In the genomic region with DNA sequence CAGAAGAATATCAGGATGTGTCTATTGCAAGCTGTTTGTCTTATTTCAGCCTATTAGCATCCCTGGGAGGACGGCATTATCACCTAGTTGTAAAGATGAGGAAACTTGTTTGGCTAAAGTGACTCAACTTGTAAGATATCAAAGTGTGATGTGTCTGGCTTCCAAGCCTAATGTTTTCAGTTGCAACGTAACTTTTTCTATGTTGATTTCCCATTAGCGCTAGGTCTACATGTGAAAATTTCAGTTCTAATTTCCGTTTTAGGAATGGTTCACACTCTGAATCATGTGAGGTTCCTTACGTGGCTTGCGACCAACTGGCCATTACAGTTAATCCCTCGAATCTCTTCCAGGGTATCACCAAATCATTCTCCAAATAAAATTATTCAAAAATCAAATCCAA, we compare ENCODE assay signal across 17 cellular contexts. TPM values are rescaled to one million over a fixed set of nuclear protein-coding genes. Genes with fewer than 3 reads are reported as not detected.
A peak's percentile ranks its signal among the peaks of the same experiment; 100 is the strongest.
DNase-seq lines count a peak whose midpoint lies in the region; ATAC-seq, FAIRE-seq and TF ChIP-seq lines count a peak whose summit lies in the region.
"Had no signal": no experiment of that assay in that cellular context is flagged by ENCODE, and none has a peak within 500 bp of the region (broad histone marks: within the 10 kb centered on the region; RNA-seq: fewer than 3 reads in every experiment).

No MANE protein-coding gene starts in this region.

- POLR2A ChIA-PET in HepG2 (lab: Yijun Ruan, JAX): no interaction called here

- H3K36me3 ChIP-seq in HepG2 (replicated peaks in 1 of 2; ENCODE audit: control insufficient read depth in 1 of 2, insufficient read depth in 2 of 2, low read length in 2 of 2): no peaks in the 10 kb centered on the region
- H3K36me3 ChIP-seq: breast epithelium, transverse colon had no signal

- ATAC-seq in GM19324 (IDR thresholded peaks at IDR 0.05; ENCODE audit: low FRiP score, unreplicated experiment) (peak; percentile 41), HG02623 (IDR thresholded peaks at IDR 0.05; ENCODE audit: unreplicated experiment) (peak; percentile 41), HG03280 (IDR thresholded peaks at IDR 0.05; ENCODE audit: unreplicated experiment) (peak; percentile 34), HepG2 (no peak)
- ATAC-seq: activated CD8-positive, alpha-beta T cell treated with anti-CD3 and anti-CD28 coated beads for 36 hours had no signal

- intact Hi-C loops in CD14-positive monocyte (cut with micrococcal nuclease) (no loop called here), HepG2 (cut with micrococcal nuclease; ENCODE audit: unreplicated experiment) (no loop called here)

- no peaks in the 10 kb centered on the region for H4K20me1 ChIP-seq in HepG2 (ENCODE audit: insufficient read depth, low read length)

- no peak overlapping the region for H3K4me3 ChIP-seq in HepG2 (replicated peaks in 1 of 3; ENCODE audit: insufficient read depth in 1 of 3, low read depth in 2 of 3, low read length in 3 of 3)
- H3K4me3 ChIP-seq: breast epithelium, skin epidermis, transverse colon had no signal

- 89% methylated on average over 7 of the region's 7 CpGs for WGBS in HepG2 (ENCODE audit: low lambda C conversion rate)

- H3K4me1 Mint-ChIP-seq in CD14-positive monocyte (peaks cover 27% of the 10 kb centered on the region), progenitor cell of endocrine pancreas (ENCODE audit: low read depth) (no peaks in the 10 kb centered on the region)

- peak overlapping the region in 4 of 7 donors; percentile 48 to 80 (median 72) for H3K27ac Mint-ChIP-seq in CD14-positive monocyte
- H3K27ac Mint-ChIP-seq in progenitor cell of endocrine pancreas: no peak overlapping the region
- H3K27ac Mint-ChIP-seq: activated CD8-positive, alpha-beta T cell treated with anti-CD3 and anti-CD28 coated beads for 36 hours had no signal

- H3K4me3 Mint-ChIP-seq in CD14-positive monocyte (peak overlapping the region in 1 of 2 donors; percentile 70), progenitor cell of endocrine pancreas (ENCODE audit: low read depth) (no peak overlapping the region)
- H3K4me3 Mint-ChIP-seq: activated CD8-positive, alpha-beta T cell treated with anti-CD3 and anti-CD28 coated beads for 36 hours; nephron had no signal

- no peak for TF ChIP-seq EP300 in HepG2 (IDR thresholded peaks at IDR 0.05; ENCODE audit: low read depth in 2 of 2, low read length in 2 of 2)
- no peak for TF ChIP-seq EP300 in HepG2 (CRISPR knock-in tag; IDR thresholded peaks at IDR 0.05; ENCODE audit: borderline replicate concordance)

- peaks cover 0 to 2% (median 0%) of the 10 kb centered on the region in 7 donors for H3K9me3 Mint-ChIP-seq in CD14-positive monocyte
- peaks cover 3% of the 10 kb centered on the region for H3K9me3 Mint-ChIP-seq in progenitor cell of endocrine pancreas (ENCODE audit: low read depth)
- H3K9me3 Mint-ChIP-seq: activated CD8-positive, alpha-beta T cell treated with anti-CD3 and anti-CD28 coated beads for 36 hours; nephron had no signal

- peaks cover 34% of the 10 kb centered on the region for H3K4me1 ChIP-seq in HepG2 (ENCODE audit: insufficient read depth, low read length)
- H3K4me1 ChIP-seq: breast epithelium, transverse colon had no signal

- TF ChIP-seq CTCF in CD14-positive monocyte (IDR thresholded peaks at IDR 0.05) (no peak), HepG2 (CRISPR knock-in tag; IDR thresholded peaks at IDR 0.05) (no peak), progenitor cell of endocrine pancreas (IDR thresholded peaks at IDR 0.05; ENCODE audit: unreplicated experiment) (no peak)

- H3K27me3 ChIP-seq in HepG2 (ENCODE audit: control insufficient read depth in 1 of 2, insufficient read depth in 2 of 2, low read length in 2 of 2): no peaks in the 10 kb centered on the region
- H3K27me3 ChIP-seq: breast epithelium, transverse colon had no signal

- no peak for FAIRE-seq in HepG2 (lab: Jason Lieb, UNC)
- FAIRE-seq: endometrium had no signal

- H3K9me3 ChIP-seq in HepG2 (ENCODE audit: low read length): no peaks in the 10 kb centered on the region
- H3K9me3 ChIP-seq: breast epithelium, transverse colon had no signal

- in situ Hi-C loops in HepG2 (cut with HindIII; ENCODE audit: extremely low pct_ligation_motif_present, low pct_unique_long_range_greater_than_20kb): no loop called here

- H3K4me2 ChIP-seq in HepG2 (ENCODE audit: low read depth, low read length): no peak overlapping the region

- H3K27ac ChIP-seq in HepG2 (ENCODE audit: extremely low read length, insufficient read depth, low read length): no peak overlapping the region
- H3K27ac ChIP-seq: breast epithelium, transverse colon had no signal

- TF ChIP-seq POLR2A in HepG2 (IDR thresholded peaks at IDR 0.05; ENCODE audit: insufficient read depth in 1 of 2, low read depth in 2 of 2, low read length in 2 of 2): no peak

- no peaks in the 10 kb centered on the region for H3K79me2 ChIP-seq in HepG2 (ENCODE audit: insufficient read depth, low read length)

- CTCF ChIA-PET in HepG2 (lab: Yijun Ruan, JAX; ENCODE audit: low intra/inter-chr PET ratio, low total read pairs): no interaction called here

- H3K9ac ChIP-seq in HepG2 (ENCODE audit: insufficient read depth, low read depth, low read length): no peak overlapping the region

- DNase-seq in CD14-positive monocyte (ENCODE audit: low spot score) (no peak), superior temporal gyrus (ENCODE audit: extremely low spot score) (no peak), HepG2 (ENCODE audit: low spot score) (no peak), progenitor cell of endocrine pancreas (ENCODE audit: low spot score, unreplicated experiment) (no peak)
- no peak for DNase-seq in stimulated activated CD4-positive, alpha-beta T cell treated with anti-CD3 and anti-CD28 coated beads, Interleukin-12 subunit alpha, Interleukin-12 subunit beta, amount 100 ng/mL, for 4 hours
- DNase-seq: activated CD8-positive, alpha-beta T cell treated with anti-CD3 and anti-CD28 coated beads for 36 hours; activated gamma-delta T cell treated with Interleukin-2 at 50 U/mL for 16 hours; DMS153; T1000; transverse colon had no signal

- no peak overlapping the region for H2AFZ ChIP-seq in HepG2 (ENCODE audit: low read length)

- TF ChIP-seq RAD21 in HepG2 (CRISPR knock-in tag; IDR thresholded peaks at IDR 0.05): no peak

- no TSS peak for BruUV-seq in HepG2 (replicated peaks; lab: Mats Ljungman, UMichigan)

- H3K36me3 Mint-ChIP-seq in CD14-positive monocyte (no peaks in the 10 kb centered on the region), progenitor cell of endocrine pancreas (ENCODE audit: insufficient read depth) (no peaks in the 10 kb centered on the region)

- H3K27me3 Mint-ChIP-seq in CD14-positive monocyte (ENCODE audit: low read depth in 3 of 3) (peaks cover 0 to 3% (median 0%) of the 10 kb centered on the region in 3 donors), progenitor cell of endocrine pancreas (no peaks in the 10 kb centered on the region)

TF ChIP-seq in HepG2, 621 proteins besides CTCF, POLR2A, EP300 and RAD21:
- no peak for TF ChIP-seq MTF2 (CRISPR knock-in tag; IDR thresholded peaks at IDR 0.05; ENCODE audit: borderline replicate concordance)
TF ChIP-seq in HepG2: peak in this region for 0.

RNA-seq across cellular contexts. Expression of gene LLPH, which starts 58.0 kb away (rescaled TPM):
- polyA plus RNA-seq in CD14-positive monocyte: 10 to 100 TPM; 33.4 to 44.0 TPM
- 25.6 and 38.6 TPM in 2 replicates for total RNA-seq in HepG2 (2016; rRNA removed; fragmentation: Illumina TruSeq; extraction: Trizol)
- 5.4 and 7.8 TPM in 2 replicates for total RNA-seq in HepG2 (2016; cell fraction: cytosol; rRNA removed; fragmentation: Illumina TruSeq; extraction: Trizol; ENCODE audit: low read depth)
- total RNA-seq in HepG2 (2016; cell fraction: insoluble cytoplasmic fraction; rRNA removed; fragmentation: Illumina TruSeq; extraction: Trizol): 22.4 and 38.8 TPM in 2 replicates
- total RNA-seq in HepG2 (2016; cell fraction: membrane; rRNA removed; fragmentation: Illumina TruSeq; extraction: Trizol): 7.7 and 9.0 TPM in 2 replicates
- 9.0 and 10.8 TPM in 2 replicates for total RNA-seq in HepG2 (2016; cell fraction: nucleus; rRNA removed; fragmentation: Illumina TruSeq; extraction: Trizol)
- 3.7 and 4.2 TPM in 2 replicates for polyA plus RNA-seq in HepG2 (2011; rRNA removed)
- polyA plus RNA-seq in HepG2 (2011; cell fraction: cytosol; rRNA removed): 1.4 and 3.0 TPM in 2 replicates
- 0.72 and 0.88 TPM in 2 replicates for polyA plus RNA-seq in HepG2 (2011; cell fraction: nucleus; rRNA removed)
- 15.8 and 20.3 TPM in 2 replicates for polyA plus RNA-seq in HepG2 (2012)
- polyA plus RNA-seq in HepG2 (2016; cell fraction: cytosol; fragmentation: Illumina TruSeq; extraction: Trizol; ENCODE audit: low read depth): 10.1 and 12.2 TPM in 2 replicates
- 58.6 and 68.8 TPM in 2 replicates for polyA plus RNA-seq in HepG2 (2016; cell fraction: insoluble cytoplasmic fraction; fragmentation: Illumina TruSeq; extraction: Trizol; ENCODE audit: low read depth)
- 10.8 and 11.9 TPM in 2 replicates for polyA plus RNA-seq in HepG2 (2016; cell fraction: membrane; fragmentation: Illumina TruSeq; extraction: Trizol; ENCODE audit: low read depth)
- 21.3 and 22.5 TPM in 2 replicates for polyA plus RNA-seq in HepG2 (2016; cell fraction: nucleus; fragmentation: Illumina TruSeq; extraction: Trizol; ENCODE audit: insufficient read depth, low read depth)
- 1.2 and 2.7 TPM in 2 replicates for polyA minus RNA-seq in HepG2 (2011; rRNA and poly(A)+ RNA removed; ENCODE audit: low replicate concordance)
- polyA minus RNA-seq in HepG2 (2011; cell fraction: cytosol; rRNA and poly(A)+ RNA removed): 0.97 and 1.2 TPM in 2 replicates
- 4.4 and 4.6 TPM in 2 replicates for polyA minus RNA-seq in HepG2 (2011; cell fraction: nucleus; rRNA and poly(A)+ RNA removed)
- total RNA-seq in progenitor cell of endocrine pancreas: 20.8 and 22.4 TPM in 2 replicates
